Comparison of ENCODE assay signal across 8 cellular contexts in genomic region chr2:241637233-241638062, GRCh38. TPM values are rescaled to one million over a fixed set of nuclear protein-coding genes. Genes with fewer than 3 reads are reported as not detected.
A peak's percentile ranks its signal among the peaks of the same experiment; 100 is the strongest.
DNase-seq lines count a peak whose midpoint lies in the region; ATAC-seq and TF ChIP-seq lines count a peak whose summit lies in the region.

Gene ATG4B, plus strand, starts transcription at chr2:241637693. Its CDS starts 22 bp downstream, at chr2:241637715.

- H3K4me1 ChIP-seq in adipocyte (ENCODE audit: control insufficient read depth, insufficient read depth, low read length), result peaks cover 38% of the 10 kb centered on the region

- no peaks in the 10 kb centered on the region for H3K27me3 ChIP-seq in adipocyte (replicated peaks; ENCODE audit: control insufficient read depth, insufficient read depth, low read length)

- peak; percentile 81 for TF ChIP-seq POLR2A in GM10847 (IDR thresholded peaks at IDR 0.05; ENCODE audit: extremely low read depth, insufficient read length)

- H3K27ac Mint-ChIP-seq in T-cell (peak within 1 kb of the TSS; percentile 90 to 91), type B pancreatic cell (peak within 1 kb of the TSS; percentile 95)

- peak within 1 kb of the TSS; percentile 83 to 93 (median 89) for H3K4me3 Mint-ChIP-seq in T-cell
- peak within 1 kb of the TSS; percentile 95 for H3K4me3 Mint-ChIP-seq in type B pancreatic cell

- CTCF ChIA-PET in T-cell (lab: Charles Lee), result interaction anchor here (0.6 to 1.2 kb wide), 4 partner anchors 10 to 336 kb away, joined by 3 to 5 read pairs (median 3); no protein-coding TSS in a partner anchor

- H3K27me3 Mint-ChIP-seq in T-cell (no peaks in the 10 kb centered on the region), type B pancreatic cell (no peaks in the 10 kb centered on the region)

- no peaks in the 10 kb centered on the region for H3K9me3 Mint-ChIP-seq in T-cell
- no peaks in the 10 kb centered on the region for H3K9me3 Mint-ChIP-seq in type B pancreatic cell

- H3K4me1 Mint-ChIP-seq in T-cell (peaks cover 56 to 62% (median 57%) of the 10 kb centered on the region in 3 donors), type B pancreatic cell (ENCODE audit: unreplicated experiment) (peaks cover 37% of the 10 kb centered on the region)

- DNase-seq in NCI-H1092 (lab: John Stamatoyannopoulos, UW), result peak; percentile 50
- peak; percentile 31 to 80 (median 66) for DNase-seq in T-cell
- peak; percentile 92 for DNase-seq in adipocyte (ENCODE audit: low read depth)
- peak; percentile 95 for DNase-seq in cardiac septum (ENCODE audit: low spot score)
- DNase-seq in pons (ENCODE audit: low spot score), result peak; percentile 76
- peak; percentile 87 for DNase-seq in type B pancreatic cell (ENCODE audit: extremely low spot score, unreplicated experiment)

- H3K4me3 ChIP-seq in adipocyte (ENCODE audit: low read length), result peak within 1 kb of the TSS; percentile 95

- peaks cover 14% of the 10 kb centered on the region for H3K36me3 ChIP-seq in adipocyte (ENCODE audit: control insufficient read depth, insufficient read depth, low read length, severe bottlenecking)

- TF ChIP-seq CTCF in type B pancreatic cell (conservative IDR thresholded peaks at IDR 0.05), result no peak

- intact Hi-C loops in cardiac septum (cut with DNase I), result loop anchor here (2.0 to 5.0 kb wide), 3 partner anchors 49 to 280 kb away; partner anchors contain the start of genes DTYMK, FARP2 and STK25

- no peaks in the 10 kb centered on the region for H3K9me3 ChIP-seq in adipocyte (ENCODE audit: control insufficient read depth, low read length)

- ATAC-seq in HG02571 (IDR thresholded peaks at IDR 0.05; ENCODE audit: unreplicated experiment) (peak; percentile 61), T-cell (replicated peaks in 1 of 4) (peak; percentile 74 to 78 (median 74))

- POLR2A ChIA-PET in T-cell (lab: Charles Lee), result interaction anchor here (0.5 to 1.0 kb wide), 6 partner anchors 19 to 810 kb away, joined by 3 to 7 read pairs (median 4); partner anchors contain the start of gene DTYMK (in 1 of the 2)

- H3K36me3 Mint-ChIP-seq in T-cell (peaks cover 2% of the 10 kb centered on the region), type B pancreatic cell (peaks cover 15% of the 10 kb centered on the region)

- peak within 1 kb of the TSS; percentile 100 for H3K9ac ChIP-seq in adipocyte (ENCODE audit: low read length)

RNA-seq across cellular contexts. Expression of gene ATG4B, which starts in this region (rescaled TPM):
- total RNA-seq in T-cell (100 to 1,000 TPM in 4 of 5 donors, 10 to 100 TPM in 1; 98.4 to 127 (median 108) TPM), cardiac septum (46.4 TPM), type B pancreatic cell (ENCODE audit: low replicate concordance) (96.5 and 112 TPM in 2 replicates)

Comparison
In these comparisons a context has a peak if more than half of its experiments do, and no peak if none do; other contexts are left out.
1. Peak in every context shown above with its lines: DNase-seq, ATAC-seq and H3K4me3 ChIP-seq.